In the genomic region with DNA sequence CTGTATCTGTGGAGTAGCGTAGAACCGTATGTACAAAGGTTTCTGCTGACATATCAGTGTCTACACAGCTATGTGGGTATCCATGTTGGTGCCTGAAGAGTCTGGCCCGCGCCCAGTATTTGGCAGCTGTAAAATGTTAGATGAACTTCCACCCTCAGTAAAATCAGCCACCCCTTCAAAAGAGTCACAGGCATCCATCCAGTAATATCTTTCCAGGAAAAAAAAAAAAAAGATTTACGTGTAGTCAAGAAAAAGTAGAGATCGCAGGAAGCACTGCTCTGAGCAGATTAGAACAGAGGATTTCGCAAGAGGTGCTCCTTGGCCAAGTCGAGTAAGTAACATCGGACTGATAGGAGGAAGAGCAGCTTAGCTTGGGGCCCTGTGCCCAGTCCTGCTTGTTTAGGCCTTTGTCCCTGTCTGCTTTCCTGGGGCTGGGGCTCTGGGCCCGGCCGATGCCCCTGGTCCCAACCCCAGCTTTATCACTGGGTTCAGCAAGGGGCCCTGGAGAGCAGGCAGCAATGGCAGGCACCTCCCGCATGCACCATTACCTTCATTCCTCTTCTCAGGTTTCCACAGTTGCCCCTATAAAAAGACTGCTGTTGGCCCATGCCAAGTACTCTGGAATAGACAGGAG, we compare ENCODE assay signal across 9 cellular contexts. TPM values are rescaled to one million over a fixed set of nuclear protein-coding genes. Genes with fewer than 3 reads are reported as not detected.
DNase-seq lines count a peak whose midpoint lies in the region; ATAC-seq and TF ChIP-seq lines count a peak whose summit lies in the region.
"Had no signal": no experiment of that assay in that cellular context is flagged by ENCODE, and none has a peak within 500 bp of the region (broad histone marks: within the 10 kb centered on the region; RNA-seq: fewer than 3 reads in every experiment).

No MANE protein-coding gene starts in this region.

- TF ChIP-seq CTCF in fibroblast of lung (conservative IDR thresholded peaks at IDR 0.05 in 1 of 2, IDR thresholded peaks at IDR 0.05 in 1 of 2; ENCODE audit: low read depth in 1 of 2, low read length in 2 of 2) (no peak), omental fat pad (IDR thresholded peaks at IDR 0.05) (no peak)

- H3K4me3 ChIP-seq in fibroblast of lung (replicated peaks in 1 of 4; ENCODE audit: control extremely low read depth in 1 of 4, insufficient read depth in 1 of 4, low read depth in 3 of 4, low read length in 4 of 4): no peak overlapping the region

- H3K4me2 ChIP-seq in fibroblast of lung (ENCODE audit: extremely low read depth, insufficient read depth, low read length): no peak overlapping the region

- H4K20me1 ChIP-seq in fibroblast of lung (ENCODE audit: control insufficient read depth, extremely low read depth, insufficient read depth, low read length): no peaks in the 10 kb centered on the region

- H3K79me2 ChIP-seq in fibroblast of lung (ENCODE audit: control insufficient read depth, insufficient read depth, low read length): no peaks in the 10 kb centered on the region

- no peaks in the 10 kb centered on the region for H3K4me1 ChIP-seq in fibroblast of lung (ENCODE audit: control insufficient read depth, extremely low read depth, insufficient read depth, low read length)

- H3K27ac ChIP-seq in fibroblast of lung (ENCODE audit: insufficient read depth, low read length): no peak overlapping the region

- no peaks in the 10 kb centered on the region for H3K36me3 ChIP-seq in fibroblast of lung (ENCODE audit: control insufficient read depth, insufficient read depth, low read length)

- no peak overlapping the region for H2AFZ ChIP-seq in fibroblast of lung (ENCODE audit: low read length)

- DNase-seq in AG20443 (ENCODE audit: low spot score): peak; percentile 34
- peak; percentile 62 to 67 for DNase-seq in NOMO-1 (lab: John Stamatoyannopoulos, UW; ENCODE audit: unreplicated experiment in 2 of 2)
- peak; percentile 49 to 75 for DNase-seq in fibroblast of lung (ENCODE audit: low read depth in 2 of 2)
- peak; percentile 36 for DNase-seq in omental fat pad (ENCODE audit: low spot score)
- DNase-seq in amygdala (lab: John Stamatoyannopoulos, UW): no peak
- no peak for DNase-seq in D341Med (ENCODE audit: low spot score)
- DNase-seq: NCI-H1436 had no signal

- H3K27me3 ChIP-seq in fibroblast of lung (ENCODE audit: control insufficient read depth, insufficient read depth, low read length): no peaks in the 10 kb centered on the region

- no peaks in the 10 kb centered on the region for H3K9me3 ChIP-seq in fibroblast of lung (ENCODE audit: control insufficient read depth, insufficient read depth, low read depth, low read length)

- H3K9ac ChIP-seq in fibroblast of lung (ENCODE audit: insufficient read depth, low read length): no peak overlapping the region

- ATAC-seq in omental fat pad (ENCODE audit: low FRiP score) (peak; percentile 73), HG03520 (IDR thresholded peaks at IDR 0.05; ENCODE audit: unreplicated experiment) (no peak), HG03378 (IDR thresholded peaks at IDR 0.05; ENCODE audit: unreplicated experiment) (no peak)

RNA-seq across cellular contexts. Expression of a gene that starts 21.2 kb away (rescaled TPM):
- total RNA-seq in fibroblast of lung (15.5 and 18.5 TPM in 2 replicates), omental fat pad (100 to 1,000 TPM in 2 of 4 donors, 10 to 100 TPM in 2; 56.1 to 214 (median 88.1) TPM)
- polyA plus RNA-seq in fibroblast of lung: 1.1 and 5.1 TPM in 2 replicates
- polyA plus RNA-seq in fibroblast of lung (2012): 0.79 and 3.3 TPM in 2 replicates
- 3.0 and 23.8 TPM in 2 replicates for polyA minus RNA-seq in fibroblast of lung (ENCODE audit: low replicate concordance)

Comparison
In these comparisons a context has a peak if more than half of its experiments do, and no peak if none do; other contexts are left out.
1. DNase-seq: peak in AG20443 (single experiment), NOMO-1 (2 of 2), fibroblast of lung (2 of 2) and omental fat pad (single experiment); none in amygdala (0 of 56) and D341Med (single experiment).